Comparison of ENCODE assay signal across 9 cellular contexts in the genomic region with DNA sequence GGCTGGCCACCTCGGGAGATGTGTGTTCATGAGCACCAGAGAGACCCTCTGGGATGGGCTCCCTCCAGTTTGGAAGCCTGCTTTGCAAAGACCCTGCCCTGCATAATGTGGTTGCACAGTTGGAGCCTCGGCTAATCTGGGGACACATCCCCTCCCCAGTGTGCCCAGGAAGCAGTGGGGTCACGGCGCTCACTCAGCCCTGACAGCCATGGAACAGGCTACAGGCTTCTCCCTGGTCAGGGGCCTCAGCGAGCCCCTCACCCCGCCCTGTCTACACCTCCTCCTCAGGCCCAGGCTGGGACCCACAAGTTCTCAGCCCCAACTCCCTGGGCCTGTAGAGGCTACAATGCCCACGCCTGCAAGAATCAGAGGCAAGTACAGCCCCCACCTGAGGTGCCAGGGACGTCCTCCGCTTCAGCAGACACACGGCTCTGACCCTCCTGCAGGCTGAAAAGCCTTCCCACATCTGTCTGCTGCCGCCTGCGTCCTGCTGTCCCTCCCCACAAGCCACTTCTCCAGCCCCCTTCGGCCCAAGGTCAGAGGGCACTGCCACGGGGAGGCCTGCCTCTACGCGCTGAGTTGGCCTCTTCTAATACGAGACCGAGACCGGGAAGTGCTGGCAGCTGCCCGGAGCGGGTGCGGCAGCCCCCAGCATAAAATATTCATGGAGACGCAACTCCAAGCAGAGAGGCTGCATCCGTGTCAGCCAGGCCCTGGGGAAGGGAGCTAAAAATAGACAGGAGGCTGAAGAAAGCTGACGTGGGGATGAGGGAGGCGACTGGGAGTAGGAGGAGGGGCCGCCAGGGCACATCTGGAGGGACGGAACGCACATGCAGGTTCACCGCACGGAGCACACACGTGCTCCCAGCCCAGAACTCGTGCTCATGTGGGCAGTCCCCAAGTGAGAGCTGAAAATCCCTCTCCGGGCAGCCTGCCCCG. TPM values are rescaled to one million over a fixed set of nuclear protein-coding genes. Genes with fewer than 3 reads are reported as not detected.
DNase-seq lines count a peak whose midpoint lies in the region; ATAC-seq and TF ChIP-seq lines count a peak whose summit lies in the region.
"Had no signal": no experiment of that assay in that cellular context is flagged by ENCODE, and none has a peak within 500 bp of the region (broad histone marks: within the 10 kb centered on the region; RNA-seq: fewer than 3 reads in every experiment).

No MANE protein-coding gene starts in this region.

- ATAC-seq in left lung (peak; percentile 31), HG03045 (IDR thresholded peaks at IDR 0.05; ENCODE audit: unreplicated experiment) (no peak)
- ATAC-seq: activated naive CD8-positive, alpha-beta T cell treated with anti-CD3 and anti-CD28 coated beads, Interleukin-2, amount 50 U/mL, for 24 hours had no signal

- H3K4me3 ChIP-seq in HUES64 (ENCODE audit: low read length) (no peak overlapping the region), left lung (no peak overlapping the region), stomach (peak overlapping the region in 1 of 4 donors; percentile 9), mammary epithelial cell (replicated peaks in 1 of 3; ENCODE audit: insufficient read depth in 1 of 3, low read depth in 2 of 3, low read length in 3 of 3) (no peak overlapping the region)

- BruUV-seq in mammary epithelial cell (replicated peaks; lab: Mats Ljungman, UMichigan): no TSS peak

- H3K4me2 ChIP-seq in mammary epithelial cell (ENCODE audit: insufficient read depth, low read depth, low read length): no peak overlapping the region

- H3K79me2 ChIP-seq in mammary epithelial cell (ENCODE audit: insufficient read depth, low read length): peaks cover 9% of the 10 kb centered on the region

- DNase-seq in left lung (no peak), stomach (no peak), NCI-H2107 (lab: John Stamatoyannopoulos, UW) (no peak), glomerular visceral epithelial cell (ENCODE audit: extremely low spot score) (no peak), mammary epithelial cell (no peak)
- DNase-seq: activated naive CD8-positive, alpha-beta T cell treated with anti-CD3 and anti-CD28 coated beads, Interleukin-2, amount 50 U/mL, for 24 hours had no signal

- TF ChIP-seq POLR2A in stomach (IDR thresholded peaks at IDR 0.05): no peak

- H3K36me3 ChIP-seq in HUES64 (ENCODE audit: insufficient read depth, low read length) (no peaks in the 10 kb centered on the region; the same call in 1 of the 2 replicates), left lung (peaks cover 0 to 5% of the 10 kb centered on the region in 2 donors), stomach (peaks cover 0 to 8% (median 0%) of the 10 kb centered on the region in 4 donors), mammary epithelial cell (ENCODE audit: insufficient read depth, low read length) (no peaks in the 10 kb centered on the region)

- H3K4me1 ChIP-seq in HUES64 (ENCODE audit: insufficient read depth, low read length): peaks cover 25% of the 10 kb centered on the region
- H3K4me1 ChIP-seq in left lung: peaks cover 0 to 7% of the 10 kb centered on the region in 2 donors
- H3K4me1 ChIP-seq in stomach: peaks cover 0 to 24% (median 9%) of the 10 kb centered on the region in 4 donors
- peaks cover 21% of the 10 kb centered on the region for H3K4me1 ChIP-seq in mammary epithelial cell (ENCODE audit: insufficient read depth, low read length)

- WGBS in HUES64: 45% methylated on average over 35 of the region's 35 CpGs
- 55 to 78% (median 66%) methylated on average over 30 to 35 of the region's 35 CpGs for WGBS in stomach, 5 donors
- WGBS in mammary epithelial cell (ENCODE audit: low coverage, missing lambda C conversion rate): 90% methylated on average over 29 of the region's 35 CpGs

- H3K9ac ChIP-seq in HUES64 (ENCODE audit: low read depth, low read length) (0 out of 2 replicates have a peak overlapping the region, but pooled peaks have one; percentile 14), mammary epithelial cell (ENCODE audit: insufficient read depth, low read length) (no peak overlapping the region)

- intact Hi-C loops in left lung (cut with DNase I): no loop called here
- intact Hi-C loops in stomach (cut with DNase I; ENCODE audit: low total_unique reads): no loop called here
- intact Hi-C loops in mammary epithelial cell (cut with micrococcal nuclease): no loop called here

- in situ Hi-C loops in mammary epithelial cell (cut with MboI; ENCODE audit: low sequenced_read_pairs in 2 of 2): no loop called here

- H3K27ac ChIP-seq in HUES64 (ENCODE audit: low read depth, low read length): peak overlapping the region; percentile 54
- H3K27ac ChIP-seq in cingulate gyrus (ENCODE audit: low read depth, low read length): peak overlapping the region; percentile 29
- no peak overlapping the region for H3K27ac ChIP-seq in left lung
- H3K27ac ChIP-seq in stomach: peak overlapping the region in 4 of 5 donors; percentile 43 to 70 (median 50)
- no peak overlapping the region for H3K27ac ChIP-seq in mammary epithelial cell (ENCODE audit: insufficient read depth, low read depth, low read length)

- H3K27me3 ChIP-seq in HUES64 (ENCODE audit: insufficient read depth, low read length) (no peaks in the 10 kb centered on the region), left lung (no peaks in the 10 kb centered on the region), stomach (no peaks in the 10 kb centered on the region), mammary epithelial cell (ENCODE audit: insufficient read depth, low read length) (no peaks in the 10 kb centered on the region)

- CTCF ChIA-PET in mammary epithelial cell (lab: Charles Lee; ENCODE audit: low non-redundant PET): no interaction called here

- no peak overlapping the region for H2AFZ ChIP-seq in mammary epithelial cell (ENCODE audit: low read depth, low read length)

- H3K9me3 ChIP-seq in HUES64 (ENCODE audit: insufficient read depth, low read depth, low read length) (no peaks in the 10 kb centered on the region), left lung (no peaks in the 10 kb centered on the region), stomach (no peaks in the 10 kb centered on the region), mammary epithelial cell (replicated peaks; ENCODE audit: insufficient read depth, low read length) (no peaks in the 10 kb centered on the region)

- H4K20me1 ChIP-seq in mammary epithelial cell (ENCODE audit: insufficient read depth, low read length): no peaks in the 10 kb centered on the region

- TF ChIP-seq EP300 in stomach (IDR thresholded peaks at IDR 0.05): peak; percentile 34

- dilution Hi-C loops in mammary epithelial cell (cut with HindIII; ENCODE audit: low sequenced_read_pairs): no loop called here

- TF ChIP-seq CTCF in left lung (IDR thresholded peaks at IDR 0.05): no peak
- no peak for TF ChIP-seq CTCF in stomach (IDR thresholded peaks at IDR 0.05)
- no peak for TF ChIP-seq CTCF in mammary epithelial cell (conservative IDR thresholded peaks at IDR 0.05 in 1 of 2, IDR thresholded peaks at IDR 0.05 in 1 of 2; ENCODE audit: extremely low read depth in 1 of 2, insufficient read depth in 1 of 2, low read depth in 1 of 2, low read length in 2 of 2)

RNA-seq across cellular contexts. Expression of gene GPR153, which starts 15.2 kb away (rescaled TPM):
- 7.9 TPM for polyA plus RNA-seq in HUES64 (2013, experiment 1 of 2)
- 14.0 TPM for polyA plus RNA-seq in HUES64 (2013, experiment 2 of 2)
- total RNA-seq in left lung (10 to 100 TPM; 15.3 to 16.4 TPM), stomach (10 to 100 TPM in 1 of 5 donors, 1 to 10 TPM in 4; 1.8 to 63.1 (median 3.6) TPM), mammary epithelial cell (10 to 100 TPM; 10.7 to 17.4 TPM)
- polyA plus RNA-seq in stomach (1 to 10 TPM; 2.2 to 3.1 (median 2.6) TPM), mammary epithelial cell (17.7 TPM)
- polyA minus RNA-seq in mammary epithelial cell: 18.2 TPM

RNA-seq across cellular contexts. Expression of gene HES3, which starts 32.1 kb away (rescaled TPM):
- 40.9 TPM for polyA plus RNA-seq in HUES64 (2013, experiment 1 of 2)
- 47.5 TPM for polyA plus RNA-seq in HUES64 (2013, experiment 2 of 2)
- total RNA-seq in left lung (not detected), stomach (not detected), mammary epithelial cell (not detected)
- polyA plus RNA-seq in stomach (not detected), mammary epithelial cell (not detected)
- polyA minus RNA-seq in mammary epithelial cell: not detected

RNA-seq across cellular contexts. Expression of gene ICMT, which starts 40.3 kb away (rescaled TPM):
- 95.1 TPM for polyA plus RNA-seq in HUES64 (2013, experiment 1 of 2)
- 86.5 TPM for polyA plus RNA-seq in HUES64 (2013, experiment 2 of 2)
- total RNA-seq in left lung (10 to 100 TPM; 70.0 to 84.1 TPM), stomach (10 to 100 TPM; 16.3 to 67.9 (median 35.2) TPM), mammary epithelial cell (10 to 100 TPM; 65.2 to 75.4 TPM)
- polyA plus RNA-seq in stomach (10 to 100 TPM in 2 of 3 donors, 1 to 10 TPM in 1; 9.9 to 15.9 (median 14.6) TPM), mammary epithelial cell (76.3 TPM)
- polyA minus RNA-seq in mammary epithelial cell: 71.0 TPM

Comparison
In these comparisons a context has a peak if more than half of its experiments do, and no peak if none do; other contexts are left out.
1. H3K27ac ChIP-seq: peak in HUES64 (single experiment), cingulate gyrus (single experiment) and stomach (4 of 5); none in left lung (0 of 2) and mammary epithelial cell (single experiment).